Comparison of ENCODE assay signal across 20 cellular contexts in genomic region chr7:48101352-48101751, GRCh38.
"Had no signal": no experiment of that assay in that cellular context is flagged by ENCODE, and none has a peak within 500 bp of the region (broad histone marks: within the 10 kb centered on the region; RNA-seq: fewer than 3 reads in every experiment).

No MANE protein-coding gene starts in this region.

- H3K27me3 ChIP-seq: SJCRH30 had no signal

- H3K9me3 ChIP-seq: SJCRH30, SK-N-SH had no signal

- DNase-seq: activated CD4-positive, alpha-beta T cell treated with anti-CD3 and anti-CD28 coated beads, Interleukin-2, amount 50 U/mL, for 48 hours; activated CD4-positive, CD25-positive, alpha-beta regulatory T cell; activated CD8-positive, alpha-beta memory T cell treated with anti-CD3 and anti-CD28 coated beads, Interleukin-2, amount 50 U/mL, for 48 hours; activated effector memory CD4-positive, alpha-beta T cell treated with anti-CD3 and anti-CD28 coated beads, Interleukin-2, amount 50 U/mL, for 16 hours; activated T-cell treated with anti-CD3 and anti-CD28 coated beads, Interleukin-2, amount 50 U/mL, for 1 hour; anterior cingulate cortex; MM.1S; NCI-H1105; NCI-H1694 treated with DMSO at 0.1 percent for 48 hours; NCI-H2029 treated with DMSO at 0.1 percent for 48 hours; NCI-H510A; NCI-H526 treated with DMSO at 0.1 percent for 48 hours; NK-92 treated with Interleukin-12 subunit alpha and Interleukin-12 subunit beta, amount 100 ng/mL, for 24 hours; OCI-M1; Right ventricle myocardium superior; RPMI8226; SJCRH30; SK-N-SH; T-helper 1 cell had no signal

- H3K4me3 ChIP-seq: SJCRH30 had no signal

- H3K9me3 Mint-ChIP-seq: activated naive CD4-positive, alpha-beta T cell treated with anti-CD3 and anti-CD28 coated beads, Interleukin-2, amount 50 U/mL, for 72 hours had no signal
